ENCODE assay signal across 2 cellular contexts in the genomic region with DNA sequence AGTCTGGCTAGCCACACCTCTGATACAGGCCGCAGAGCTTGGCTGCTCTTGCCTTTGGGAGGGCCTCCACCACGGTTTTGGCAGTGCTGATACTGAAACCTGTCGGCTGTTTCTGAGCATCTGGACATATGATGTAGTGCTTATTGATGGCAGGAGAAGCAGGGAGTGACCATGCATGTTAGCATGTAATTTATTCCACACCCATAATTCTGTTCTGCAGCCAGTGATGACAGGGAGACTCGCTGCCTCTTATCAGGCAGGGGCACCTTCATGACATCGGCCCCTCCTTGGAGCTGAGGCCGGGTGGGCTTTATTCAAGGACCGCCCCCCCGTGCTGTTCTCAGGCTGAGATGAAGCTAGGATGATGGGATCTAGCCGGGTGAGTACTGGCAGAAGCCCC.
TF ChIP-seq lines count a peak whose summit lies in the region.

No MANE protein-coding gene starts in this region.

TF ChIP-seq in GM23338, 12 proteins besides CTCF, POLR2A, EP300 and RAD21 (continues in another document):
- TF ChIP-seq EZH2phosphoT487 (IDR thresholded peaks at IDR 0.05; ENCODE audit: unreplicated experiment) (no peak), STAT1 (IDR thresholded peaks at IDR 0.05; ENCODE audit: unreplicated experiment) (no peak), JUNB (IDR thresholded peaks at IDR 0.05; ENCODE audit: unreplicated experiment) (no peak), EZH2 (IDR thresholded peaks at IDR 0.05; ENCODE audit: low read depth, unreplicated experiment) (no peak), CREB1 (CRISPR knock-in tag; IDR thresholded peaks at IDR 0.05; ENCODE audit: low read depth) (no peak), POLR2AphosphoS5 (IDR thresholded peaks at IDR 0.05; ENCODE audit: low read depth) (no peak), ZNF331 (CRISPR knock-in tag; IDR thresholded peaks at IDR 0.05; ENCODE audit: low read depth) (no peak), NANOG (IDR thresholded peaks at IDR 0.05; ENCODE audit: borderline replicate concordance) (no peak), ZNF114 (CRISPR knock-in tag; IDR thresholded peaks at IDR 0.05) (no peak)
- TF ChIP-seq, protein P1, sequence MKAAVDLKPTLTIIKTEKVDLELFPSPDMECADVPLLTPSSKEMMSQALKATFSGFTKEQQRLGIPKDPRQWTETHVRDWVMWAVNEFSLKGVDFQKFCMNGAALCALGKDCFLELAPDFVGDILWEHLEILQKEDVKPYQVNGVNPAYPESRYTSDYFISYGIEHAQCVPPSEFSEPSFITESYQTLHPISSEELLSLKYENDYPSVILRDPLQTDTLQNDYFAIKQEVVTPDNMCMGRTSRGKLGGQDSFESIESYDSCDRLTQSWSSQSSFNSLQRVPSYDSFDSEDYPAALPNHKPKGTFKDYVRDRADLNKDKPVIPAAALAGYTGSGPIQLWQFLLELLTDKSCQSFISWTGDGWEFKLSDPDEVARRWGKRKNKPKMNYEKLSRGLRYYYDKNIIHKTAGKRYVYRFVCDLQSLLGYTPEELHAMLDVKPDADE (IDR thresholded peaks at IDR 0.05), result no peak
- TF ChIP-seq, protein P2, sequence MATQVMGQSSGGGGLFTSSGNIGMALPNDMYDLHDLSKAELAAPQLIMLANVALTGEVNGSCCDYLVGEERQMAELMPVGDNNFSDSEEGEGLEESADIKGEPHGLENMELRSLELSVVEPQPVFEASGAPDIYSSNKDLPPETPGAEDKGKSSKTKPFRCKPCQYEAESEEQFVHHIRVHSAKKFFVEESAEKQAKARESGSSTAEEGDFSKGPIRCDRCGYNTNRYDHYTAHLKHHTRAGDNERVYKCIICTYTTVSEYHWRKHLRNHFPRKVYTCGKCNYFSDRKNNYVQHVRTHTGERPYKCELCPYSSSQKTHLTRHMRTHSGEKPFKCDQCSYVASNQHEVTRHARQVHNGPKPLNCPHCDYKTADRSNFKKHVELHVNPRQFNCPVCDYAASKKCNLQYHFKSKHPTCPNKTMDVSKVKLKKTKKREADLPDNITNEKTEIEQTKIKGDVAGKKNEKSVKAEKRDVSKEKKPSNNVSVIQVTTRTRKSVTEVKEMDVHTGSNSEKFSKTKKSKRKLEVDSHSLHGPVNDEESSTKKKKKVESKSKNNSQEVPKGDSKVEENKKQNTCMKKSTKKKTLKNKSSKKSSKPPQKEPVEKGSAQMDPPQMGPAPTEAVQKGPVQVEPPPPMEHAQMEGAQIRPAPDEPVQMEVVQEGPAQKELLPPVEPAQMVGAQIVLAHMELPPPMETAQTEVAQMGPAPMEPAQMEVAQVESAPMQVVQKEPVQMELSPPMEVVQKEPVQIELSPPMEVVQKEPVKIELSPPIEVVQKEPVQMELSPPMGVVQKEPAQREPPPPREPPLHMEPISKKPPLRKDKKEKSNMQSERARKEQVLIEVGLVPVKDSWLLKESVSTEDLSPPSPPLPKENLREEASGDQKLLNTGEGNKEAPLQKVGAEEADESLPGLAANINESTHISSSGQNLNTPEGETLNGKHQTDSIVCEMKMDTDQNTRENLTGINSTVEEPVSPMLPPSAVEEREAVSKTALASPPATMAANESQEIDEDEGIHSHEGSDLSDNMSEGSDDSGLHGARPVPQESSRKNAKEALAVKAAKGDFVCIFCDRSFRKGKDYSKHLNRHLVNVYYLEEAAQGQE (IDR thresholded peaks at IDR 0.05; ENCODE audit: unreplicated experiment), result no peak

TF ChIP-seq in H1, 55 proteins besides CTCF, POLR2A, EP300 and RAD21:
- TF ChIP-seq ATF2 (IDR thresholded peaks at IDR 0.05; ENCODE audit: low read length) (no peak), CHD7 (IDR thresholded peaks at IDR 0.05; ENCODE audit: insufficient replicate concordance, low read length) (no peak), MAFK (IDR thresholded peaks at IDR 0.05; ENCODE audit: low read depth, low read length) (no peak), EZH2 (IDR thresholded peaks at IDR 0.05; ENCODE audit: low read depth, low read length, severe bottlenecking) (no peak), HDAC2 (IDR thresholded peaks at IDR 0.05; ENCODE audit: borderline replicate concordance in 1 of 2, low read depth in 2 of 2, low read length in 2 of 2) (no peak), CBX5 (IDR thresholded peaks at IDR 0.05; ENCODE audit: low read depth, low read length) (no peak), KDM4A (IDR thresholded peaks at IDR 0.05; ENCODE audit: low read depth, low read length, severe bottlenecking) (no peak), JUND (IDR thresholded peaks at IDR 0.05; ENCODE audit: low read length) (no peak), YY1 (IDR thresholded peaks at IDR 0.05; ENCODE audit: low read depth, low read length) (no peak)
TF ChIP-seq in H1: peak in this region for 0.
